9 cellular contexts compared by ENCODE assay signal in the genomic region with DNA sequence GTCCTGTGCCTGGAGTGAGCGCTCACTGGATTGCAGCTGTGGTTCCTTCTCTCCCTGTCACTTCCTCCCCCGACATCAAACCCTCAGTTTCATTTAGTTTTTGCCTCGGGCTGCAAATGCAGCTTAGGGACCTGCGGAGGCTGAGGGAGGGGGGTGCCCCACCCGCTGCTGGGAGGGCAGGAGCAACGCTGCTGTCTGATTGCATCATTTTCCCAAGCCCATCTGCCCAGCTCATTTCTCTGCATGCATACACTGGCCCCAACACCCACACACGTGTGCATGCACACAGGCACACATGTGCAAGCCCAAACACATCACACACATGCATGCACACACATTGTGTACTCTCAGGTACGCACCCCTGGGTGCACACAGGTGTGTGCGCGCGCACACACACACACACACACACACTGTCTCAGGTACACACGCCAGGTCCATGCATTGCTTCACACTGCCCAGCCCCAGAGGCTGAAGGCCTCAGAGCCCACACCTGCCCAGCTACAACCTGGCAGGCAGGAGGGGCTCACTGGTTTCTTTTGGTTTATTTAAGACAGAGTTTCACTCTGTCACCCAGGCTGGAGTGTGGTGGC. TPM values are rescaled to one million over a fixed set of nuclear protein-coding genes. Genes with fewer than 3 reads are reported as not detected.
A peak's percentile ranks its signal among the peaks of the same experiment; 100 is the strongest.
DNase-seq lines count a peak whose midpoint lies in the region; ATAC-seq and TF ChIP-seq lines count a peak whose summit lies in the region.
"Had no signal": no experiment of that assay in that cellular context is flagged by ENCODE, and none has a peak within 500 bp of the region (broad histone marks: within the 10 kb centered on the region; RNA-seq: fewer than 3 reads in every experiment).

No MANE protein-coding gene starts in this region.

- no peaks in the 10 kb centered on the region for H3K9me2 ChIP-seq in hepatocyte (replicated peaks; ENCODE audit: insufficient read depth)

- DNase-seq in SJCRH30 (peak; percentile 94 to 96), hepatocyte (ENCODE audit: low spot score) (no peak), GDM1 (lab: John Stamatoyannopoulos, UW) (no peak), Peyer's patch (no peak), NCI-H2227 treated with DMSO at 0.1 percent for 48 hours (lab: John Stamatoyannopoulos, UW) (no peak)
- DNase-seq: activated gamma-delta T cell treated with Interleukin-2 at 50 U/mL for 16 hours had no signal

- H3K79me2 ChIP-seq in hepatocyte: peaks cover 24% of the 10 kb centered on the region

- H3K9ac ChIP-seq in BLaER1: peak overlapping the region; percentile 69

- peaks cover 18% of the 10 kb centered on the region; the same call in 1 of the 2 replicates for H4K20me1 ChIP-seq in BLaER1
- H4K20me1 ChIP-seq in hepatocyte (ENCODE audit: insufficient read depth, poor library complexity, severe bottlenecking): no peaks in the 10 kb centered on the region

- H3K27me3 ChIP-seq in BLaER1 (peaks cover 7% of the 10 kb centered on the region; the same call in 1 of the 2 replicates), SJCRH30 (no peaks in the 10 kb centered on the region), hepatocyte (no peaks in the 10 kb centered on the region), Peyer's patch (no peaks in the 10 kb centered on the region)

- no peaks in the 10 kb centered on the region for H3K9me3 ChIP-seq in BLaER1
- no peaks in the 10 kb centered on the region for H3K9me3 ChIP-seq in HEK293 (ENCODE audit: control insufficient read depth, insufficient read depth, low read depth, low read length)
- H3K9me3 ChIP-seq in SJCRH30 (replicated peaks): no peaks in the 10 kb centered on the region
- H3K9me3 ChIP-seq in hepatocyte (ENCODE audit: low read depth): no peaks in the 10 kb centered on the region
- H3K9me3 ChIP-seq in Peyer's patch: no peaks in the 10 kb centered on the region

- H3K4me1 ChIP-seq in BLaER1 (peaks cover 82% of the 10 kb centered on the region), HEK293 (ENCODE audit: control insufficient read depth, insufficient read depth, low read length) (peaks cover 6% of the 10 kb centered on the region), SJCRH30 (peaks cover 48% of the 10 kb centered on the region), hepatocyte (ENCODE audit: insufficient read depth) (peaks cover 54% of the 10 kb centered on the region), Peyer's patch (peaks cover 7 to 79% (median 10%) of the 10 kb centered on the region in 4 donors)

- CTCF ChIA-PET in HEK293 (lab: Yijun Ruan, JAX): interaction anchor here (0.6 to 4.6 kb wide), 5 partner anchors 12 to 341 kb away, joined by 3 to 21 read pairs (median 6); no protein-coding TSS in a partner anchor

- H3K4me2 ChIP-seq in BLaER1: peak overlapping the region; percentile 98
- H3K4me2 ChIP-seq in hepatocyte: peak overlapping the region; percentile 99

- POLR2A ChIA-PET in HEK293 (lab: Yijun Ruan, JAX): interaction anchor here (0.7 to 1.5 kb wide), 4 partner anchors 9 to 245 kb away, joined by 3 to 4 read pairs (median 4); a partner anchor contains a TSS

- no peak overlapping the region for H3K4me3 ChIP-seq in BLaER1
- no peak overlapping the region for H3K4me3 ChIP-seq in HEK293 (ENCODE audit: low read depth, low read length)
- H3K4me3 ChIP-seq in SJCRH30: no peak overlapping the region
- no peak overlapping the region for H3K4me3 ChIP-seq in hepatocyte
- H3K4me3 ChIP-seq in Peyer's patch: no peak overlapping the region

- H3K36me3 ChIP-seq in BLaER1 (peaks cover 5% of the 10 kb centered on the region; the same call in 1 of the 2 replicates), HEK293 (ENCODE audit: control insufficient read depth in 2 of 2, insufficient read depth in 1 of 2, low read length in 2 of 2) (no peaks in the 10 kb centered on the region), SJCRH30 (no peaks in the 10 kb centered on the region), hepatocyte (replicated peaks; ENCODE audit: insufficient read depth, low read depth) (no peaks in the 10 kb centered on the region), Peyer's patch (no peaks in the 10 kb centered on the region)

- TF ChIP-seq CTCF in HEK293 (tag by site-specific recombination; IDR thresholded peaks at IDR 0.05): no peak
- no peak for TF ChIP-seq CTCF in hepatocyte (IDR thresholded peaks at IDR 0.05; ENCODE audit: poor library complexity)
- no peak for TF ChIP-seq CTCF in Peyer's patch (IDR thresholded peaks at IDR 0.05)

- ATAC-seq in HG02678 (IDR thresholded peaks at IDR 0.05; ENCODE audit: unreplicated experiment): no peak

- H3K27ac ChIP-seq in BLaER1: peak overlapping the region; percentile 80
- H3K27ac ChIP-seq in HEK293 (ENCODE audit: extremely low read depth, low read depth, low read length): no peak overlapping the region
- peak overlapping the region; percentile 49 for H3K27ac ChIP-seq in SJCRH30
- H3K27ac ChIP-seq in hepatocyte: peak overlapping the region; percentile 40
- no peak overlapping the region for H3K27ac ChIP-seq in Peyer's patch

- H2AFZ ChIP-seq in hepatocyte: no peak overlapping the region

- TF ChIP-seq POLR2A in Peyer's patch (IDR thresholded peaks at IDR 0.05): no peak

- WGBS in hepatocyte (ENCODE audit: low lambda C conversion rate, missing lambda C conversion rate): 54% methylated on average over 12 of the region's 12 CpGs

TF ChIP-seq in HEK293, 187 proteins besides CTCF, POLR2A, EP300 and RAD21 (continues in another document):
- TF ChIP-seq ZNF843 (tag by site-specific recombination; IDR thresholded peaks at IDR 0.05): peak; percentile 39; the same call in 1 of the 2 replicates
- TF ChIP-seq ZNF335 (tag by site-specific recombination; conservative IDR thresholded peaks at IDR 0.05): peak; percentile 43
- TF ChIP-seq, protein P1, sequence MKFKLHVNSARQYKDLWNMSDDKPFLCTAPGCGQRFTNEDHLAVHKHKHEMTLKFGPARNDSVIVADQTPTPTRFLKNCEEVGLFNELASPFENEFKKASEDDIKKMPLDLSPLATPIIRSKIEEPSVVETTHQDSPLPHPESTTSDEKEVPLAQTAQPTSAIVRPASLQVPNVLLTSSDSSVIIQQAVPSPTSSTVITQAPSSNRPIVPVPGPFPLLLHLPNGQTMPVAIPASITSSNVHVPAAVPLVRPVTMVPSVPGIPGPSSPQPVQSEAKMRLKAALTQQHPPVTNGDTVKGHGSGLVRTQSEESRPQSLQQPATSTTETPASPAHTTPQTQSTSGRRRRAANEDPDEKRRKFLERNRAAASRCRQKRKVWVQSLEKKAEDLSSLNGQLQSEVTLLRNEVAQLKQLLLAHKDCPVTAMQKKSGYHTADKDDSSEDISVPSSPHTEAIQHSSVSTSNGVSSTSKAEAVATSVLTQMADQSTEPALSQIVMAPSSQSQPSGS (tag by site-specific recombination; IDR thresholded peaks at IDR 0.05; ENCODE audit: low read depth): peak; percentile 71
- peak; percentile 84 for TF ChIP-seq ZFP69B (tag by site-specific recombination; IDR thresholded peaks at IDR 0.05)
- TF ChIP-seq ZNF561 (tag by site-specific recombination; IDR thresholded peaks at IDR 0.05; ENCODE audit: borderline replicate concordance): peak; percentile 50; the same call in 1 of the 2 replicates
- TF ChIP-seq GLI4 (tag by site-specific recombination; IDR thresholded peaks at IDR 0.05): no peak
- no peak for TF ChIP-seq ZNF791 (tag by site-specific recombination; IDR thresholded peaks at IDR 0.05)
- TF ChIP-seq, protein P2, sequence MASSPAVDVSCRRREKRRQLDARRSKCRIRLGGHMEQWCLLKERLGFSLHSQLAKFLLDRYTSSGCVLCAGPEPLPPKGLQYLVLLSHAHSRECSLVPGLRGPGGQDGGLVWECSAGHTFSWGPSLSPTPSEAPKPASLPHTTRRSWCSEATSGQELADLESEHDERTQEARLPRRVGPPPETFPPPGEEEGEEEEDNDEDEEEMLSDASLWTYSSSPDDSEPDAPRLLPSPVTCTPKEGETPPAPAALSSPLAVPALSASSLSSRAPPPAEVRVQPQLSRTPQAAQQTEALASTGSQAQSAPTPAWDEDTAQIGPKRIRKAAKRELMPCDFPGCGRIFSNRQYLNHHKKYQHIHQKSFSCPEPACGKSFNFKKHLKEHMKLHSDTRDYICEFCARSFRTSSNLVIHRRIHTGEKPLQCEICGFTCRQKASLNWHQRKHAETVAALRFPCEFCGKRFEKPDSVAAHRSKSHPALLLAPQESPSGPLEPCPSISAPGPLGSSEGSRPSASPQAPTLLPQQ (tag by site-specific recombination; IDR thresholded peaks at IDR 0.05): peak; percentile 75
- TF ChIP-seq ZNF558 (tag by site-specific recombination; IDR thresholded peaks at IDR 0.05): peak; percentile 66; the same call in 1 of the 2 replicates
- TF ChIP-seq ZNF324 (tag by site-specific recombination; IDR thresholded peaks at IDR 0.05): peak; percentile 84; the same call in 1 of the 2 replicates
- TF ChIP-seq, protein P3, sequence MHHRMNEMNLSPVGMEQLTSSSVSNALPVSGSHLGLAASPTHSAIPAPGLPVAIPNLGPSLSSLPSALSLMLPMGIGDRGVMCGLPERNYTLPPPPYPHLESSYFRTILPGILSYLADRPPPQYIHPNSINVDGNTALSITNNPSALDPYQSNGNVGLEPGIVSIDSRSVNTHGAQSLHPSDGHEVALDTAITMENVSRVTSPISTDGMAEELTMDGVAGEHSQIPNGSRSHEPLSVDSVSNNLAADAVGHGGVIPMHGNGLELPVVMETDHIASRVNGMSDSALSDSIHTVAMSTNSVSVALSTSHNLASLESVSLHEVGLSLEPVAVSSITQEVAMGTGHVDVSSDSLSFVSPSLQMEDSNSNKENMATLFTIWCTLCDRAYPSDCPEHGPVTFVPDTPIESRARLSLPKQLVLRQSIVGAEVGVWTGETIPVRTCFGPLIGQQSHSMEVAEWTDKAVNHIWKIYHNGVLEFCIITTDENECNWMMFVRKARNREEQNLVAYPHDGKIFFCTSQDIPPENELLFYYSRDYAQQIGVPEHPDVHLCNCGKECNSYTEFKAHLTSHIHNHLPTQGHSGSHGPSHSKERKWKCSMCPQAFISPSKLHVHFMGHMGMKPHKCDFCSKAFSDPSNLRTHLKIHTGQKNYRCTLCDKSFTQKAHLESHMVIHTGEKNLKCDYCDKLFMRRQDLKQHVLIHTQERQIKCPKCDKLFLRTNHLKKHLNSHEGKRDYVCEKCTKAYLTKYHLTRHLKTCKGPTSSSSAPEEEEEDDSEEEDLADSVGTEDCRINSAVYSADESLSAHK (tag by site-specific recombination; IDR thresholded peaks at IDR 0.05): peak; percentile 65; the same call in 1 of the 2 replicates
- TF ChIP-seq SCRT2 (tag by site-specific recombination; IDR thresholded peaks at IDR 0.05): peak; percentile 77
- peak; percentile 58; the same call in 1 of the 2 replicates for TF ChIP-seq SP7 (tag by site-specific recombination; IDR thresholded peaks at IDR 0.05)
- TF ChIP-seq ZNF2 (tag by site-specific recombination; IDR thresholded peaks at IDR 0.05): peak; percentile 78; the same call in 1 of the 2 replicates
- no peak for TF ChIP-seq MEIS1 (CRISPR knock-in tag; IDR thresholded peaks at IDR 0.05; ENCODE audit: borderline replicate concordance)
- peak; percentile 55 for TF ChIP-seq EGR2 (tag by site-specific recombination; IDR thresholded peaks at IDR 0.05; ENCODE audit: low read depth)

RNA-seq across cellular contexts. Expression of a gene that starts 3.4 kb away (rescaled TPM):
- total RNA-seq in SJCRH30 (2014; rRNA removed; shearing (Covaris generic)): 1,949 and 1,974 TPM in 2 replicates
- 292 and 321 TPM in 2 replicates for total RNA-seq in hepatocyte
- polyA plus RNA-seq in hepatocyte: 103 and 145 TPM in 2 replicates
- 100 to 1,000 TPM; 106 to 761 (median 547) TPM for total RNA-seq in Peyer's patch

Comparison
In these comparisons a context has a peak if more than half of its experiments do, and no peak if none do; other contexts are left out.
1. H3K27ac ChIP-seq: peak in BLaER1 (single experiment), SJCRH30 (single experiment) and hepatocyte (single experiment); none in HEK293 (single experiment) and Peyer's patch (0 of 4).
2. DNase-seq: peak in SJCRH30 (2 of 2); none in hepatocyte (single experiment), GDM1 (single experiment), Peyer's patch (0 of 3) and NCI-H2227 treated with DMSO at 0.1 percent for 48 hours (single experiment).